ENCODE assay signal across 13 cellular contexts in genomic region chr6:31246051-31246495, GRCh38. TPM values are rescaled to one million over a fixed set of nuclear protein-coding genes. Genes with fewer than 3 reads are reported as not detected.
DNase-seq lines count a peak whose midpoint lies in the region; ATAC-seq and TF ChIP-seq lines count a peak whose summit lies in the region.
"Had no signal": no experiment of that assay in that cellular context is flagged by ENCODE, and none has a peak within 500 bp of the region (broad histone marks: within the 10 kb centered on the region; RNA-seq: fewer than 3 reads in every experiment).

No MANE protein-coding gene starts in this region.

- H3K27ac ChIP-seq in fibroblast of lung (ENCODE audit: insufficient read depth, low read length) (no peak overlapping the region), uterus (no peak overlapping the region)
- H3K27ac ChIP-seq: cardiac muscle cell, skin epidermis had no signal

- intact Hi-C loops in Right ventricle myocardium superior (cut with DNase I), result no loop called here
- intact Hi-C loops in uterus (cut with DNase I; ENCODE audit: low total_unique reads), result no loop called here

- peaks cover 8% of the 10 kb centered on the region for H3K27me3 ChIP-seq in fibroblast of lung (ENCODE audit: control insufficient read depth, insufficient read depth, low read length)
- no peaks in the 10 kb centered on the region for H3K27me3 ChIP-seq in uterus
- H3K27me3 ChIP-seq: cardiac muscle cell had no signal

- peaks cover under 1% of the 10 kb centered on the region for H3K27me3 Mint-ChIP-seq in progenitor cell of endocrine pancreas
- H3K27me3 Mint-ChIP-seq in glutamatergic neuron (ENCODE audit: unreplicated experiment), result no peaks in the 10 kb centered on the region

- no peak for TF ChIP-seq CTCF in fibroblast of lung (conservative IDR thresholded peaks at IDR 0.05 in 1 of 2, IDR thresholded peaks at IDR 0.05 in 1 of 2; ENCODE audit: low read depth in 1 of 2, low read length in 2 of 2)
- TF ChIP-seq CTCF in progenitor cell of endocrine pancreas (IDR thresholded peaks at IDR 0.05; ENCODE audit: unreplicated experiment), result no peak
- TF ChIP-seq CTCF in glutamatergic neuron (IDR thresholded peaks at IDR 0.05; ENCODE audit: partially characterized antibody, unreplicated experiment), result no peak
- no peak for TF ChIP-seq CTCF in uterus (IDR thresholded peaks at IDR 0.05)

- ATAC-seq in Right ventricle myocardium superior (ENCODE audit: poor library complexity), result no peak

- no peaks in the 10 kb centered on the region for H3K79me2 ChIP-seq in fibroblast of lung (ENCODE audit: control insufficient read depth, insufficient read depth, low read length)

- no peaks in the 10 kb centered on the region for H3K36me3 ChIP-seq in fibroblast of lung (ENCODE audit: control insufficient read depth, insufficient read depth, low read length)
- H3K36me3 ChIP-seq in uterus, result no peaks in the 10 kb centered on the region
- H3K36me3 ChIP-seq: cardiac muscle cell had no signal

- H3K9me3 ChIP-seq in fibroblast of lung (ENCODE audit: control insufficient read depth, insufficient read depth, low read depth, low read length), result no peaks in the 10 kb centered on the region
- H3K9me3 ChIP-seq in uterus, result no peaks in the 10 kb centered on the region

- peaks cover 25% of the 10 kb centered on the region for H3K9me3 Mint-ChIP-seq in progenitor cell of endocrine pancreas (ENCODE audit: low read depth)
- H3K9me3 Mint-ChIP-seq in glutamatergic neuron (ENCODE audit: unreplicated experiment), result peaks cover 4% of the 10 kb centered on the region

- no peak for TF ChIP-seq POLR2A in uterus (IDR thresholded peaks at IDR 0.05)

- H4K20me1 ChIP-seq in fibroblast of lung (ENCODE audit: control insufficient read depth, extremely low read depth, insufficient read depth, low read length), result no peaks in the 10 kb centered on the region

- H3K4me3 ChIP-seq in fibroblast of lung (replicated peaks in 1 of 4; ENCODE audit: control extremely low read depth in 1 of 4, insufficient read depth in 1 of 4, low read depth in 3 of 4, low read length in 4 of 4) (no peak overlapping the region), uterus (no peak overlapping the region)
- H3K4me3 ChIP-seq: cardiac muscle cell, skin epidermis had no signal

- H3K9ac ChIP-seq in fibroblast of lung (ENCODE audit: insufficient read depth, low read length), result no peak overlapping the region

- DNase-seq in GM03348 (ENCODE audit: low spot score), result peak; percentile 20
- peak; percentile 73 for DNase-seq in RPMI7951 (ENCODE audit: low read depth)
- DNase-seq in fibroblast of lung (ENCODE audit: low read depth in 2 of 2), result peak; percentile 61 to 71
- DNase-seq in progenitor cell of endocrine pancreas (ENCODE audit: low spot score, unreplicated experiment), result no peak
- DNase-seq in glutamatergic neuron, result no peak
- no peak for DNase-seq in activated CD4-positive, CD25-positive, alpha-beta regulatory T cell (lab: John Stamatoyannopoulos, UW)
- DNase-seq in Right ventricle myocardium superior, result no peak
- DNase-seq in uterus, result no peak
- DNase-seq: activated CD4-positive, alpha-beta T cell treated with anti-CD3 and anti-CD28 coated beads for 4 hours; kidney; NCI-H524 treated with DMSO at 0.1 percent for 48 hours had no signal

- H3K36me3 Mint-ChIP-seq in progenitor cell of endocrine pancreas (ENCODE audit: insufficient read depth) (no peaks in the 10 kb centered on the region), glutamatergic neuron (ENCODE audit: unreplicated experiment) (no peaks in the 10 kb centered on the region)

- no peak overlapping the region for H3K4me3 Mint-ChIP-seq in progenitor cell of endocrine pancreas (ENCODE audit: low read depth)
- no peak overlapping the region for H3K4me3 Mint-ChIP-seq in glutamatergic neuron (ENCODE audit: unreplicated experiment)

- H3K27ac Mint-ChIP-seq in progenitor cell of endocrine pancreas, result peak overlapping the region; percentile 38
- H3K27ac Mint-ChIP-seq in glutamatergic neuron (ENCODE audit: unreplicated experiment), result no peak overlapping the region

- H2AFZ ChIP-seq in fibroblast of lung (ENCODE audit: low read length), result no peak overlapping the region

- H3K4me2 ChIP-seq in fibroblast of lung (ENCODE audit: extremely low read depth, insufficient read depth, low read length), result peak overlapping the region; percentile 17

- no peaks in the 10 kb centered on the region for H3K4me1 ChIP-seq in fibroblast of lung (ENCODE audit: control insufficient read depth, extremely low read depth, insufficient read depth, low read length)
- H3K4me1 ChIP-seq in uterus, result no peaks in the 10 kb centered on the region

- H3K4me1 Mint-ChIP-seq in progenitor cell of endocrine pancreas (ENCODE audit: low read depth) (peaks cover 3% of the 10 kb centered on the region), glutamatergic neuron (ENCODE audit: low read depth, unreplicated experiment) (no peaks in the 10 kb centered on the region)

RNA-seq across cellular contexts. Expression of gene HLA-C, which starts 25.8 kb away (rescaled TPM):
- total RNA-seq in RPMI7951 (2014; rRNA removed; shearing (Covaris generic)), result 1,008 and 1,072 TPM in 2 replicates
- 122 and 193 TPM in 2 replicates for total RNA-seq in fibroblast of lung
- polyA plus RNA-seq in fibroblast of lung, result 274 and 408 TPM in 2 replicates
- polyA plus RNA-seq in fibroblast of lung (2012), result 437 and 484 TPM in 2 replicates
- polyA minus RNA-seq in fibroblast of lung (ENCODE audit: low replicate concordance), result 359 and 618 TPM in 2 replicates
- total RNA-seq in progenitor cell of endocrine pancreas, result 137 and 141 TPM in 2 replicates
- 13.7 TPM for total RNA-seq in glutamatergic neuron (ENCODE audit: unreplicated experiment)
- total RNA-seq in Right ventricle myocardium superior, result 156 TPM
- 100 to 1,000 TPM; 209 to 650 (median 336) TPM for total RNA-seq in uterus

Comparison
In these comparisons a context has a peak if more than half of its experiments do, and no peak if none do; other contexts are left out.
1. DNase-seq: peak in GM03348 (single experiment), RPMI7951 (single experiment) and fibroblast of lung (2 of 2); none in progenitor cell of endocrine pancreas (single experiment), glutamatergic neuron (single experiment), activated CD4-positive, CD25-positive, alpha-beta regulatory T cell (0 of 4), Right ventricle myocardium superior (single experiment) and uterus (0 of 2).